Comparison of ENCODE assay signal across 1 cellular context in the genomic region with DNA sequence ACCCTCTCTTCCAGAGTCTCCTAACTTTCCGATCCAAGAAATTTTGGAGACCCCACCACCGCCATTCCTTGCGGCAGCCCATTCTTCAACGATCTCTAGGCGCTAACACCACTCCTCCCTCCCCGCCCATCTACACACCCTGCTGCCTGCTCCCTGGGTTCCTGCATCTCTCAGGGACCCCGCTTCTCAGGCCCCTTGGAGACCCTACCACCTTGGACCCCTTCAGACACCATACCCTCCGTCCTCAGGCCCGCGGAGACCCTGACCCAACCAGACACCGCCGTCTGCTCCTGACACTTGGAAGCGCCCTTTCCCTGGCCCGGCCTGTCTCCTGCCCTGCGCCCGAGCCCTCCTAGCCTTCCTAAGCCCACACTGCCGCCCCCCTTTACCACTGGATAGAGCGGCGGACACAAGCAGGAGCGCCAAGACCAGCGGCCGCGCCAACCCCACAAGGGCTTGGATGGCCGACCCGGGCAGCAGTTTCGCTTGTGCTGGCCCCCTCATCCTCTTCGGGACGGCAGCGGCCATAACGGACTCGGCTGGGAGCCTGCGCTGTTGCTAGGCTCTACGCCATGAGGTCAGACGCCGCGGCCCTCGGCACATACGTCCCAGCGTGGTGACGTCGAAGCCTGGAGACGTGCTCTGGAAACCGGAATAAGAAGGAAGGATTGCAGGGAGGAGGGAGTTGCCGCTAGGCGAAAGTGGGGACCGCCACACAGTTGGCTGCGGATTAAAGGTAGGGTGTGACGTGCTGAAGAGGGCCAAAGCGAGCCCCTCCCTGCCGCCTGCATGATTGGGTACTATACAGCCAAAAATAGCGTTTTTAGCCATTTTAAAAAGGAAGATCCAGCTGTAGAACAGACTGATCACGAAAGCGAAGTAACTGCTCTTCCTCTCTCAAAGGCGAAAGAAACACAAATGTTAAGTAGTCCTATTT.
A peak's percentile ranks its signal among the peaks of the same experiment; 100 is the strongest.
TF ChIP-seq lines count a peak whose summit lies in the region.

Gene C5orf15 (minus strand): TSS at position 569 of the 937 bp plus-strand sequence. CDS start 41 bp downstream, at position 528.

TF ChIP-seq in K562, 482 proteins besides CTCF, POLR2A, EP300 and RAD21 (continued from another document and continues in another):
- TF ChIP-seq, protein P1, sequence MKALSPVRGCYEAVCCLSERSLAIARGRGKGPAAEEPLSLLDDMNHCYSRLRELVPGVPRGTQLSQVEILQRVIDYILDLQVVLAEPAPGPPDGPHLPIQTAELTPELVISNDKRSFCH (CRISPR knock-in tag; IDR thresholded peaks at IDR 0.05), result no peak
- TF ChIP-seq, protein P1 (tag; IDR thresholded peaks at IDR 0.05), result no peak
- TF ChIP-seq MBD2 (IDR thresholded peaks at IDR 0.05; ENCODE audit: borderline replicate concordance, low read depth), result peak; percentile 55; the same call in 1 of the 2 replicates
- no peak for TF ChIP-seq CGGBP1 (CRISPR knock-in tag; IDR thresholded peaks at IDR 0.05)
- peak in 1 of 2 experiments; percentile 53; a peak in 1 of 3 replicates for TF ChIP-seq CBX3 (IDR thresholded peaks at IDR 0.05; ENCODE audit: borderline replicate concordance in 1 of 2, low read length in 2 of 2)
- TF ChIP-seq ARID3A (IDR thresholded peaks at IDR 0.05; ENCODE audit: borderline replicate concordance, low read depth, low read length), result no peak
- TF ChIP-seq, protein P2, sequence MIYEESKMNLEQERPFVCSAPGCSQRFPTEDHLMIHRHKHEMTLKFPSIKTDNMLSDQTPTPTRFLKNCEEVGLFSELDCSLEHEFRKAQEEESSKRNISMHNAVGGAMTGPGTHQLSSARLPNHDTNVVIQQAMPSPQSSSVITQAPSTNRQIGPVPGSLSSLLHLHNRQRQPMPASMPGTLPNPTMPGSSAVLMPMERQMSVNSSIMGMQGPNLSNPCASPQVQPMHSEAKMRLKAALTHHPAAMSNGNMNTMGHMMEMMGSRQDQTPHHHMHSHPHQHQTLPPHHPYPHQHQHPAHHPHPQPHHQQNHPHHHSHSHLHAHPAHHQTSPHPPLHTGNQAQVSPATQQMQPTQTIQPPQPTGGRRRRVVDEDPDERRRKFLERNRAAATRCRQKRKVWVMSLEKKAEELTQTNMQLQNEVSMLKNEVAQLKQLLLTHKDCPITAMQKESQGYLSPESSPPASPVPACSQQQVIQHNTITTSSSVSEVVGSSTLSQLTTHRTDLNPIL (CRISPR knock-in tag; IDR thresholded peaks at IDR 0.05), result no peak
- TF ChIP-seq, protein P3, sequence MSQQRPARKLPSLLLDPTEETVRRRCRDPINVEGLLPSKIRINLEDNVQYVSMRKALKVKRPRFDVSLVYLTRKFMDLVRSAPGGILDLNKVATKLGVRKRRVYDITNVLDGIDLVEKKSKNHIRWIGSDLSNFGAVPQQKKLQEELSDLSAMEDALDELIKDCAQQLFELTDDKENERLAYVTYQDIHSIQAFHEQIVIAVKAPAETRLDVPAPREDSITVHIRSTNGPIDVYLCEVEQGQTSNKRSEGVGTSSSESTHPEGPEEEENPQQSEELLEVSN (IDR thresholded peaks at IDR 0.05; ENCODE audit: borderline replicate concordance in 1 of 2, extremely low read depth in 1 of 2, insufficient read depth in 1 of 2, insufficient read length in 1 of 2, low read depth in 1 of 2, low read length in 1 of 2, poor library complexity in 1 of 2, severe bottlenecking in 1 of 2), result no peak
- no peak for TF ChIP-seq ZNF253 (CRISPR knock-in tag; conservative IDR thresholded peaks at IDR 0.05)
- TF ChIP-seq KLF1 (tag; IDR thresholded peaks at IDR 0.05), result no peak
- TF ChIP-seq FOXJ2 (tag; IDR thresholded peaks at IDR 0.05), result no peak
- TF ChIP-seq BMI1 (IDR thresholded peaks at IDR 0.05; ENCODE audit: low read length), result no peak
- TF ChIP-seq SRSF3 (IDR thresholded peaks at IDR 0.05; ENCODE audit: insufficient read depth, low read length), result no peak
- TF ChIP-seq BCLAF1 (IDR thresholded peaks at IDR 0.05; ENCODE audit: borderline replicate concordance in 1 of 2, control insufficient read depth in 1 of 2, low read depth in 2 of 2, low read length in 1 of 2), result no peak
- no peak for TF ChIP-seq FOXA1 (IDR thresholded peaks at IDR 0.05; ENCODE audit: borderline replicate concordance)
- no peak for TF ChIP-seq ZNF124 (CRISPR knock-in tag; IDR thresholded peaks at IDR 0.05)
- no peak for TF ChIP-seq NCOA2 (IDR thresholded peaks at IDR 0.05; ENCODE audit: partially characterized antibody in 2 of 2)
- no peak for TF ChIP-seq MAFF (IDR thresholded peaks at IDR 0.05; ENCODE audit: low read length)
- TF ChIP-seq CSDE1 (IDR thresholded peaks at IDR 0.05), result peak in 1 of 2 experiments; percentile 49; a peak in 1 of 4 replicates
- no peak for TF ChIP-seq DACH1 (IDR thresholded peaks at IDR 0.05; ENCODE audit: partially characterized antibody)
- TF ChIP-seq, protein P4, sequence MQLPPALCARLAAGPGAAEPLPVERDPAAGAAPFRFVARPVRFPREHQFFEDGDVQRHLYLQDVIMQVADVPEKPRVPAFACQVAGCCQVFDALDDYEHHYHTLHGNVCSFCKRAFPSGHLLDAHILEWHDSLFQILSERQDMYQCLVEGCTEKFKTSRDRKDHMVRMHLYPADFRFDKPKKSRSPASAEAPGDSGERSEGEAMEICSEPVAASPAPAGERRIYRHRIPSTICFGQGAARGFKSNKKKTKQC (CRISPR knock-in tag; IDR thresholded peaks at IDR 0.05), result no peak
- TF ChIP-seq, protein P5, sequence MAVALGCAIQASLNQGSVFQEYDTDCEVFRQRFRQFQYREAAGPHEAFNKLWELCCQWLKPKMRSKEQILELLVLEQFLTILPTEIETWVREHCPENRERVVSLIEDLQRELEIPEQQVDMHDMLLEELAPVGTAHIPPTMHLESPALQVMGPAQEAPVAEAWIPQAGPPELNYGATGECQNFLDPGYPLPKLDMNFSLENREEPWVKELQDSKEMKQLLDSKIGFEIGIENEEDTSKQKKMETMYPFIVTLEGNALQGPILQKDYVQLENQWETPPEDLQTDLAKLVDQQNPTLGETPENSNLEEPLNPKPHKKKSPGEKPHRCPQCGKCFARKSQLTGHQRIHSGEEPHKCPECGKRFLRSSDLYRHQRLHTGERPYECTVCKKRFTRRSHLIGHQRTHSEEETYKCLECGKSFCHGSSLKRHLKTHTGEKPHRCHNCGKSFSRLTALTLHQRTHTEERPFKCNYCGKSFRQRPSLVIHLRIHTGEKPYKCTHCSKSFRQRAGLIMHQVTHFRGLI (CRISPR knock-in tag; IDR thresholded peaks at IDR 0.05), result no peak
- TF ChIP-seq ZNF695 (CRISPR knock-in tag; IDR thresholded peaks at IDR 0.05), result 0 out of 2 replicates have a peak, but pooled peaks have one; percentile 47
- TF ChIP-seq PPARD (CRISPR knock-in tag; IDR thresholded peaks at IDR 0.05), result no peak
- TF ChIP-seq, protein P6, sequence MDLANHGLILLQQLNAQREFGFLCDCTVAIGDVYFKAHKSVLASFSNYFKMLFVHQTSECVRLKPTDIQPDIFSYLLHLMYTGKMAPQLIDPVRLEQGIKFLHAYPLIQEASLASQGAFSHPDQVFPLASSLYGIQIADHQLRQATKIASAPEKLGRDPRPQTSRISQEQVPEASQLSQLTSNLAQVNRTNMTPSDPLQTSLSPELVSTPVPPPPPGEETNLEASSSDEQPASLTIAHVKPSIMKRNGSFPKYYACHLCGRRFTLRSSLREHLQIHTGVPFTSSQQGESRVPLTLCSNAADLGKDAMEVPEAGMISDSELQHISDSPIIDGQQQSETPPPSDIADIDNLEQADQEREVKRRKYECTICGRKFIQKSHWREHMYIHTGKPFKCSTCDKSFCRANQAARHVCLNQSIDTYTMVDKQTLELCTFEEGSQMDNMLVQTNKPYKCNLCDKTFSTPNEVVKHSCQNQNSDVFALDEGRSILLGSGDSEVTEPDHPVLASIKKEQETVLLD (IDR thresholded peaks at IDR 0.05), result peak; percentile 97
- no peak for TF ChIP-seq ZNF592 (IDR thresholded peaks at IDR 0.05)
- no peak for TF ChIP-seq ZBED1 (IDR thresholded peaks at IDR 0.05)
- TF ChIP-seq, protein P7, sequence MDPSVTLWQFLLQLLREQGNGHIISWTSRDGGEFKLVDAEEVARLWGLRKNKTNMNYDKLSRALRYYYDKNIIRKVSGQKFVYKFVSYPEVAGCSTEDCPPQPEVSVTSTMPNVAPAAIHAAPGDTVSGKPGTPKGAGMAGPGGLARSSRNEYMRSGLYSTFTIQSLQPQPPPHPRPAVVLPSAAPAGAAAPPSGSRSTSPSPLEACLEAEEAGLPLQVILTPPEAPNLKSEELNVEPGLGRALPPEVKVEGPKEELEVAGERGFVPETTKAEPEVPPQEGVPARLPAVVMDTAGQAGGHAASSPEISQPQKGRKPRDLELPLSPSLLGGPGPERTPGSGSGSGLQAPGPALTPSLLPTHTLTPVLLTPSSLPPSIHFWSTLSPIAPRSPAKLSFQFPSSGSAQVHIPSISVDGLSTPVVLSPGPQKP (CRISPR knock-in tag; IDR thresholded peaks at IDR 0.05), result no peak
- peak; percentile 85 for TF ChIP-seq EP400 (IDR thresholded peaks at IDR 0.05)
- 0 out of 2 replicates have a peak, but pooled peaks have one; percentile 10 for TF ChIP-seq ZSCAN32 (CRISPR knock-in tag; IDR thresholded peaks at IDR 0.05)
- peak; percentile 36; the same call in 1 of the 2 replicates for TF ChIP-seq SOX6 (IDR thresholded peaks at IDR 0.05)
- no peak for TF ChIP-seq ZNF12 (CRISPR knock-in tag; IDR thresholded peaks at IDR 0.05)
- TF ChIP-seq POLR3A (IDR thresholded peaks at IDR 0.05; ENCODE audit: borderline replicate concordance, extremely low read depth, insufficient read depth, insufficient read length), result no peak
- no peak for TF ChIP-seq EZH2 (IDR thresholded peaks at IDR 0.05; ENCODE audit: borderline replicate concordance, low read depth, low read length)
- no peak; the same call in 1 of the 2 replicates for TF ChIP-seq ILF3 (IDR thresholded peaks at IDR 0.05; ENCODE audit: borderline replicate concordance)
- TF ChIP-seq ERF (CRISPR knock-in tag; IDR thresholded peaks at IDR 0.05), result peak; percentile 63; the same call in 1 of the 2 replicates
- no peak for TF ChIP-seq PTTG1 (tag; IDR thresholded peaks at IDR 0.05; ENCODE audit: low read depth)
- no peak for TF ChIP-seq RAD51 (IDR thresholded peaks at IDR 0.05; ENCODE audit: borderline replicate concordance, low read depth)
- TF ChIP-seq SREBF1 (IDR thresholded peaks at IDR 0.05; ENCODE audit: borderline replicate concordance, low read depth, low read length), result no peak
- TF ChIP-seq TAF7 (tag; IDR thresholded peaks at IDR 0.05), result peak; percentile 86
- no peak for TF ChIP-seq LARP7 (IDR thresholded peaks at IDR 0.05)
